13 cellular contexts compared by ENCODE assay signal in genomic region chr10:71761105-71761511, GRCh38. TPM values are rescaled to one million over a fixed set of nuclear protein-coding genes. Genes with fewer than 3 reads are reported as not detected.
A peak's percentile ranks its signal among the peaks of the same experiment; 100 is the strongest.
DNase-seq lines count a peak whose midpoint lies in the region; ATAC-seq and TF ChIP-seq lines count a peak whose summit lies in the region.
"Had no signal": no experiment of that assay in that cellular context is flagged by ENCODE, and none has a peak within 500 bp of the region (broad histone marks: within the 10 kb centered on the region; RNA-seq: fewer than 3 reads in every experiment).

No MANE protein-coding gene starts in this region.

- H3K27ac Mint-ChIP-seq in activated CD8-positive, alpha-beta T cell treated with anti-CD3 and anti-CD28 coated beads, Interleukin-2, amount 10 ng/mL, durations not matched to agents 7 days and 5 days: peak overlapping the region; percentile 60
- peak overlapping the region; percentile 12 for H3K27ac Mint-ChIP-seq in endothelial cell (ENCODE audit: unreplicated experiment)

- BruUV-seq in PC-3 (replicated peaks; lab: Mats Ljungman, UMichigan): no TSS peak

- H3K4me3 Mint-ChIP-seq in activated CD8-positive, alpha-beta T cell treated with anti-CD3 and anti-CD28 coated beads, Interleukin-2, amount 10 ng/mL, durations not matched to agents 7 days and 5 days: no peak overlapping the region
- H3K4me3 Mint-ChIP-seq in endothelial cell (ENCODE audit: unreplicated experiment): no peak overlapping the region

- TF ChIP-seq CTCF in PC-3 (conservative IDR thresholded peaks at IDR 0.05; ENCODE audit: low read depth, low read length) (no peak), endothelial cell (IDR thresholded peaks at IDR 0.05; ENCODE audit: unreplicated experiment) (no peak), SK-N-SH (IDR thresholded peaks at IDR 0.05) (no peak)

- DNase-seq in PC-3: peak; percentile 48
- no peak for DNase-seq in activated CD8-positive, alpha-beta T cell treated with anti-CD3 and anti-CD28 coated beads, Interleukin-2, amount 10 ng/mL, durations not matched to agents 7 days and 5 days
- DNase-seq in endothelial cell (ENCODE audit: low spot score): no peak
- peak; percentile 37 for DNase-seq in stimulated activated CD8-positive, alpha-beta memory T cell treated with anti-CD3 and anti-CD28 coated beads, Interleukin-12 subunit alpha, Interleukin-12 subunit beta, amount 100 ng/mL, for 1 hour (ENCODE audit: low read depth)
- no peak for DNase-seq in activated gamma-delta T cell (lab: John Stamatoyannopoulos, UW)
- DNase-seq in SK-N-SH: no peak
- DNase-seq in erythroblast (lab: John Stamatoyannopoulos, UW): no peak
- DNase-seq: left lung; NCI-H1417; NK-92 treated with Interleukin-12 subunit alpha and Interleukin-12 subunit beta, amount 100 ng/mL, for 24 hours had no signal

- H3K4me1 ChIP-seq in PC-3 (ENCODE audit: insufficient read depth, low read length) (peaks cover 12% of the 10 kb centered on the region), SK-N-SH (ENCODE audit: control insufficient read depth in 1 of 2, insufficient read depth in 2 of 2, low read depth in 1 of 2, low read length in 1 of 2) (peaks cover 0 to 13% of the 10 kb centered on the region in 2 experiments; a peak in 1 of 4 replicates)

- H3F3A ChIP-seq in PC-3 (ENCODE audit: low read length, unreplicated experiment) (no peaks in the 10 kb centered on the region), SK-N-SH (replicated peaks; ENCODE audit: insufficient read depth) (no peaks in the 10 kb centered on the region)

- CTCF ChIA-PET in PC-3 (lab: Charles Lee): no interaction called here
- CTCF ChIA-PET in activated CD8-positive, alpha-beta T cell treated with anti-CD3 and anti-CD28 coated beads, Interleukin-2, amount 10 ng/mL, durations not matched to agents 7 days and 5 days (lab: Charles Lee): interaction anchor here (6.0 kb wide), 1 partner anchor 12 kb away, joined by 34 read pairs; the partner anchor contains the start of gene VSIR
- CTCF ChIA-PET in SK-N-SH (lab: Yijun Ruan, JAX): no interaction called here

- H2AFZ ChIP-seq in PC-3 (ENCODE audit: low read length) (no peak overlapping the region), SK-N-SH (ENCODE audit: low read depth) (no peak overlapping the region)

- intact Hi-C loops in PC-3 (cut with micrococcal nuclease): no loop called here

- H3K27ac ChIP-seq in PC-3 (ENCODE audit: low read length): no peak overlapping the region
- no peak overlapping the region for H3K27ac ChIP-seq in SK-N-SH (ENCODE audit: low read depth in 2 of 2, low read length in 1 of 2)

- no peaks in the 10 kb centered on the region for H3K9me3 Mint-ChIP-seq in activated CD8-positive, alpha-beta T cell treated with anti-CD3 and anti-CD28 coated beads, Interleukin-2, amount 10 ng/mL, durations not matched to agents 7 days and 5 days (ENCODE audit: insufficient read depth)
- no peaks in the 10 kb centered on the region for H3K9me3 Mint-ChIP-seq in endothelial cell (ENCODE audit: unreplicated experiment)

- H3K4me2 ChIP-seq in PC-3 (ENCODE audit: low read length) (no peak overlapping the region), SK-N-SH (no peak overlapping the region)

- H3K36me3 Mint-ChIP-seq in activated CD8-positive, alpha-beta T cell treated with anti-CD3 and anti-CD28 coated beads, Interleukin-2, amount 10 ng/mL, durations not matched to agents 7 days and 5 days (ENCODE audit: low read depth): peaks cover 77% of the 10 kb centered on the region
- peaks cover 14% of the 10 kb centered on the region for H3K36me3 Mint-ChIP-seq in endothelial cell (ENCODE audit: low read depth, unreplicated experiment)

- H4K20me1 ChIP-seq in PC-3 (ENCODE audit: low read length) (no peaks in the 10 kb centered on the region), SK-N-SH (ENCODE audit: insufficient read depth) (no peaks in the 10 kb centered on the region)

- H3K9ac ChIP-seq in PC-3 (ENCODE audit: low read length): no peak overlapping the region
- H3K9ac ChIP-seq in SK-N-SH: no peak overlapping the region

- peak; percentile 48; the same call in 1 of the 2 replicates for ATAC-seq in PC-3
- ATAC-seq in activated CD8-positive, alpha-beta T cell treated with anti-CD3 and anti-CD28 coated beads, Interleukin-2, amount 10 ng/mL, durations not matched to agents 7 days and 5 days: no peak
- no peak for ATAC-seq in GM21447 (IDR thresholded peaks at IDR 0.05; ENCODE audit: unreplicated experiment)
- ATAC-seq: left lung had no signal

- H3K79me2 ChIP-seq in PC-3 (ENCODE audit: low read length): no peaks in the 10 kb centered on the region
- H3K79me2 ChIP-seq in SK-N-SH (ENCODE audit: insufficient read depth): no peaks in the 10 kb centered on the region

- no peaks in the 10 kb centered on the region for H3K27me3 Mint-ChIP-seq in activated CD8-positive, alpha-beta T cell treated with anti-CD3 and anti-CD28 coated beads, Interleukin-2, amount 10 ng/mL, durations not matched to agents 7 days and 5 days (ENCODE audit: low read depth)
- H3K27me3 Mint-ChIP-seq in endothelial cell (ENCODE audit: unreplicated experiment): peaks cover 9% of the 10 kb centered on the region

- TF ChIP-seq POLR2A in erythroblast (IDR thresholded peaks at IDR 0.05; ENCODE audit: low read length): no peak

- 96% methylated on average over 3 of the region's 3 CpGs for WGBS in SK-N-SH (ENCODE audit: low lambda C conversion rate)

- H3K27me3 ChIP-seq in PC-3 (ENCODE audit: low read length): no peaks in the 10 kb centered on the region
- H3K27me3 ChIP-seq in SK-N-SH (ENCODE audit: insufficient read depth): no peaks in the 10 kb centered on the region
- H3K27me3 ChIP-seq: left lung had no signal

- POLR2A ChIA-PET in PC-3 (lab: Charles Lee; ENCODE audit: unreplicated experiment) (no interaction called here), SK-N-SH (lab: Yijun Ruan, JAX) (no interaction called here)
- POLR2A ChIA-PET in activated CD8-positive, alpha-beta T cell treated with anti-CD3 and anti-CD28 coated beads, Interleukin-2, amount 10 ng/mL, durations not matched to agents 7 days and 5 days (lab: Charles Lee): no interaction called here

- no peak for TF ChIP-seq RAD21 in SK-N-SH (IDR thresholded peaks at IDR 0.05; ENCODE audit: low read length)

- no peak overlapping the region for H3K4me3 ChIP-seq in PC-3 (ENCODE audit: low read length)
- no peak overlapping the region for H3K4me3 ChIP-seq in SK-N-SH (ENCODE audit: low read depth in 2 of 2, low read length in 1 of 2)
- H3K4me3 ChIP-seq: coronary artery, left lung had no signal

- no peaks in the 10 kb centered on the region for H3K9me2 ChIP-seq in PC-3 (replicated peaks; ENCODE audit: low read length)
- no peaks in the 10 kb centered on the region for H3K9me2 ChIP-seq in SK-N-SH

- TF ChIP-seq EP300 in SK-N-SH (IDR thresholded peaks at IDR 0.05; ENCODE audit: borderline replicate concordance in 1 of 2, low read depth in 1 of 2, low read length in 1 of 2): no peak

- H3K36me3 ChIP-seq in PC-3 (ENCODE audit: low read depth, low read length): no peaks in the 10 kb centered on the region
- H3K36me3 ChIP-seq in SK-N-SH (replicated peaks in 1 of 2; ENCODE audit: control insufficient read depth in 1 of 2, insufficient read depth in 2 of 2, low read length in 1 of 2): no peaks in the 10 kb centered on the region

- peaks cover 85% of the 10 kb centered on the region for H3K4me1 Mint-ChIP-seq in activated CD8-positive, alpha-beta T cell treated with anti-CD3 and anti-CD28 coated beads, Interleukin-2, amount 10 ng/mL, durations not matched to agents 7 days and 5 days (ENCODE audit: low read depth)
- H3K4me1 Mint-ChIP-seq in endothelial cell (ENCODE audit: unreplicated experiment): peaks cover 60% of the 10 kb centered on the region

- H3K9me3 ChIP-seq in PC-3 (ENCODE audit: low read length): no peaks in the 10 kb centered on the region
- H3K9me3 ChIP-seq in SK-N-SH: no peaks in the 10 kb centered on the region
- H3K9me3 ChIP-seq: left lung had no signal

TF ChIP-seq in SK-N-SH, 30 proteins besides CTCF, POLR2A, EP300 and RAD21 (continues in another document):
- no peak for TF ChIP-seq YY1 (IDR thresholded peaks at IDR 0.05; ENCODE audit: low read depth)
- no peak for TF ChIP-seq FOXJ3 (CRISPR knock-in tag; IDR thresholded peaks at IDR 0.05)
- no peak for TF ChIP-seq EZH2phosphoT487 (IDR thresholded peaks at IDR 0.05; ENCODE audit: borderline replicate concordance, low read depth)

RNA-seq across cellular contexts. Expression of gene VSIR, which starts 12.2 kb away (rescaled TPM):
- total RNA-seq in PC-3 (2014; rRNA removed) (13.7 and 14.1 TPM in 2 replicates), endothelial cell (ENCODE audit: unreplicated experiment) (86.1 TPM)
- total RNA-seq in activated CD8-positive, alpha-beta T cell treated with anti-CD3 and anti-CD28 coated beads, Interleukin-2, amount 10 ng/mL, durations not matched to agents 7 days and 5 days: 100 to 1,000 TPM; 127 to 133 TPM
- polyA plus RNA-seq in SK-N-SH (2012; rRNA removed): 8.7 and 11.3 TPM in 2 replicates
- 3.7 and 5.9 TPM in 2 replicates for polyA plus RNA-seq in SK-N-SH (2012; cell fraction: cytosol; rRNA removed)
- polyA plus RNA-seq in SK-N-SH (2012; cell fraction: nucleus; rRNA removed): 8.9 and 12.7 TPM in 2 replicates

RNA-seq across cellular contexts. Expression of gene C10orf105, which starts 41.5 kb away (rescaled TPM):
- not detected in 2 replicates for total RNA-seq in PC-3 (2014; rRNA removed)
- total RNA-seq in activated CD8-positive, alpha-beta T cell treated with anti-CD3 and anti-CD28 coated beads, Interleukin-2, amount 10 ng/mL, durations not matched to agents 7 days and 5 days: 1 to 10 TPM in 1 of 2 experiments, under 1 TPM in 1; 0.73 to 1.1 TPM
- total RNA-seq in endothelial cell (ENCODE audit: unreplicated experiment): 0.15 TPM
- not detected in 2 replicates for polyA plus RNA-seq in SK-N-SH (2012; rRNA removed)
- polyA plus RNA-seq in SK-N-SH (2012; cell fraction: cytosol; rRNA removed): under 0.01 TPM in 1 of 2 replicates, not detected in the other
- 0.01 TPM in 2 replicates for polyA plus RNA-seq in SK-N-SH (2012; cell fraction: nucleus; rRNA removed)
- total RNA-seq: osteocyte had no signal

Comparison
In these comparisons a context has a peak if more than half of its experiments do, and no peak if none do; other contexts are left out.
1. DNase-seq: peak in PC-3 (single experiment) and stimulated activated CD8-positive, alpha-beta memory T cell treated with anti-CD3 and anti-CD28 coated beads, Interleukin-12 subunit alpha, Interleukin-12 subunit beta, amount 100 ng/mL, for 1 hour (single experiment); none in activated CD8-positive, alpha-beta T cell treated with anti-CD3 and anti-CD28 coated beads, Interleukin-2, amount 10 ng/mL, durations not matched to agents 7 days and 5 days (single experiment), endothelial cell (single experiment), activated gamma-delta T cell (single experiment), SK-N-SH (single experiment) and erythroblast (0 of 2).